8 cellular contexts compared by ENCODE assay signal in genomic region chr9:127569819-127570401, GRCh38. TPM values are rescaled to one million over a fixed set of nuclear protein-coding genes. Genes with fewer than 3 reads are reported as not detected.
DNase-seq lines count a peak whose midpoint lies in the region; ATAC-seq and TF ChIP-seq lines count a peak whose summit lies in the region.

No MANE protein-coding gene starts in this region.

- DNase-seq in DMS53 (lab: John Stamatoyannopoulos, UW), result peak; percentile 97
- peak; percentile 69 for DNase-seq in Jurkat, Clone E6-1 (ENCODE audit: low read depth, low spot score)
- DNase-seq in activated CD4-positive, alpha-beta memory T cell treated with anti-CD3 and anti-CD28 coated beads for 36 hours, result peak; percentile 51
- no peak for DNase-seq in HuH-7 (ENCODE audit: low spot score)

- no peaks in the 10 kb centered on the region for H3K9me3 ChIP-seq in gastroesophageal sphincter
- H3K9me3 ChIP-seq in skeletal muscle satellite cell (replicated peaks; ENCODE audit: low read length), result no peaks in the 10 kb centered on the region

- no peak for TF ChIP-seq CTCF in gastroesophageal sphincter (IDR thresholded peaks at IDR 0.05)

- peak overlapping the region; percentile 72 for H3K4me3 ChIP-seq in Jurkat, Clone E6-1 (ENCODE audit: low read length)
- H3K4me3 ChIP-seq in gastroesophageal sphincter (peak overlapping the region; percentile 60 to 98), skeletal muscle satellite cell (ENCODE audit: low read length) (peak overlapping the region; percentile 70)

- H3K9ac ChIP-seq in skeletal muscle satellite cell (ENCODE audit: low read depth, low read length), result peak overlapping the region; percentile 89

- H3K4me2 ChIP-seq in skeletal muscle satellite cell (ENCODE audit: low read length), result peak overlapping the region; percentile 97

- H3K4me1 ChIP-seq in gastroesophageal sphincter (peaks cover 0 to 76% (median 47%) of the 10 kb centered on the region in 3 donors), skeletal muscle satellite cell (ENCODE audit: control insufficient read depth, insufficient read depth, low read length) (peaks cover 64% of the 10 kb centered on the region)

- ATAC-seq in gastroesophageal sphincter, result no peak
- no peak for ATAC-seq in HG03565 (IDR thresholded peaks at IDR 0.05; ENCODE audit: unreplicated experiment)
- no peak for ATAC-seq in GM18520 (IDR thresholded peaks at IDR 0.05; ENCODE audit: unreplicated experiment)

- intact Hi-C loops in activated CD4-positive, alpha-beta memory T cell treated with anti-CD3 and anti-CD28 coated beads for 36 hours (cut with micrococcal nuclease), result loop anchor here (1.0 to 10.0 kb wide), 3 partner anchors 9 to 355 kb away; no protein-coding TSS in a partner anchor

- TF ChIP-seq EP300 in gastroesophageal sphincter (IDR thresholded peaks at IDR 0.05), result no peak

- no peaks in the 10 kb centered on the region for H3K36me3 Mint-ChIP-seq in activated CD4-positive, alpha-beta memory T cell treated with anti-CD3 and anti-CD28 coated beads for 36 hours

- H3K27me3 ChIP-seq in gastroesophageal sphincter (no peaks in the 10 kb centered on the region), skeletal muscle satellite cell (ENCODE audit: control insufficient read depth, insufficient read depth, low read length) (no peaks in the 10 kb centered on the region)

- 21% methylated on average over 3 of the region's 5 CpGs; no CpG with 5 or more reads in 1 of the 2 donors for WGBS in gastroesophageal sphincter (ENCODE audit: low coverage in 1 of 2), 2 donors

- peak overlapping the region; percentile 92 to 98 (median 96) for H3K27ac ChIP-seq in gastroesophageal sphincter

- POLR2A ChIA-PET in activated CD4-positive, alpha-beta memory T cell treated with anti-CD3 and anti-CD28 coated beads for 36 hours (lab: Charles Lee), result interaction anchor here (0.6 to 1.8 kb wide), 5 partner anchors 9 to 119 kb away, joined by 3 to 6 read pairs (median 4); partner anchors contain the start of genes LRSAM1 and RPL12

- peak overlapping the region; percentile 84 for H3K27ac Mint-ChIP-seq in activated CD4-positive, alpha-beta memory T cell treated with anti-CD3 and anti-CD28 coated beads for 36 hours

- H3K4me1 Mint-ChIP-seq in activated CD4-positive, alpha-beta memory T cell treated with anti-CD3 and anti-CD28 coated beads for 36 hours (ENCODE audit: low read depth), result peaks cover 42% of the 10 kb centered on the region

- TF ChIP-seq POLR2A in gastroesophageal sphincter (IDR thresholded peaks at IDR 0.05), result no peak

- CTCF ChIA-PET in activated CD4-positive, alpha-beta memory T cell treated with anti-CD3 and anti-CD28 coated beads for 36 hours (lab: Charles Lee), result interaction anchor here (0.9 to 1.7 kb wide), 3 partner anchors 9 to 165 kb away, joined by 3 to 10 read pairs (median 4); partner anchors contain the start of gene TOR2A

- no peaks in the 10 kb centered on the region for H3K27me3 Mint-ChIP-seq in activated CD4-positive, alpha-beta memory T cell treated with anti-CD3 and anti-CD28 coated beads for 36 hours

- H3K36me3 ChIP-seq in gastroesophageal sphincter, result peaks cover 0 to under 1% of the 10 kb centered on the region in 2 donors
- H3K36me3 ChIP-seq in skeletal muscle satellite cell (ENCODE audit: insufficient read depth, low read length), result peaks cover 29% of the 10 kb centered on the region

- H3K9me3 Mint-ChIP-seq in activated CD4-positive, alpha-beta memory T cell treated with anti-CD3 and anti-CD28 coated beads for 36 hours, result no peaks in the 10 kb centered on the region

- peak overlapping the region; percentile 81 for H3K4me3 Mint-ChIP-seq in activated CD4-positive, alpha-beta memory T cell treated with anti-CD3 and anti-CD28 coated beads for 36 hours

RNA-seq across cellular contexts. Expression of gene STXBP1, which starts 42.2 kb away (rescaled TPM):
- 50.2 TPM for polyA plus RNA-seq in Jurkat, Clone E6-1 (2012; ENCODE audit: insufficient read depth, insufficient read length)
- total RNA-seq in activated CD4-positive, alpha-beta memory T cell treated with anti-CD3 and anti-CD28 coated beads for 36 hours, result 10 to 100 TPM; 27.3 to 27.8 TPM
- total RNA-seq in gastroesophageal sphincter, result 10 to 100 TPM; 25.7 to 47.0 (median 33.1) TPM
- 16.2 and 32.7 TPM in 2 replicates for total RNA-seq in skeletal muscle satellite cell (2012; rRNA removed)
